ENCODE assay signal across 2 cellular contexts in genomic region chr1:42179900-42180329, GRCh38.
TF ChIP-seq lines count a peak whose summit lies in the region.

No MANE protein-coding gene starts in this region.

TF ChIP-seq in GM23338, 12 proteins besides CTCF, POLR2A, EP300 and RAD21:
- no peak for TF ChIP-seq POLR2AphosphoS5 (IDR thresholded peaks at IDR 0.05; ENCODE audit: low read depth)

TF ChIP-seq in GM12878, 131 proteins besides CTCF, POLR2A, EP300 and RAD21:
- TF ChIP-seq ATF7 (IDR thresholded peaks at IDR 0.05; ENCODE audit: low read depth) (peak; percentile 75), SIX5 (IDR thresholded peaks at IDR 0.05; ENCODE audit: low read depth, low read length, severe bottlenecking) (no peak), E4F1 (IDR thresholded peaks at IDR 0.05; ENCODE audit: borderline replicate concordance, partially characterized antibody) (no peak), TAF1 (IDR thresholded peaks at IDR 0.05; ENCODE audit: borderline replicate concordance, low read depth, low read length) (no peak)
